ENCODE assay signal across 28 cellular contexts in the genomic region with DNA sequence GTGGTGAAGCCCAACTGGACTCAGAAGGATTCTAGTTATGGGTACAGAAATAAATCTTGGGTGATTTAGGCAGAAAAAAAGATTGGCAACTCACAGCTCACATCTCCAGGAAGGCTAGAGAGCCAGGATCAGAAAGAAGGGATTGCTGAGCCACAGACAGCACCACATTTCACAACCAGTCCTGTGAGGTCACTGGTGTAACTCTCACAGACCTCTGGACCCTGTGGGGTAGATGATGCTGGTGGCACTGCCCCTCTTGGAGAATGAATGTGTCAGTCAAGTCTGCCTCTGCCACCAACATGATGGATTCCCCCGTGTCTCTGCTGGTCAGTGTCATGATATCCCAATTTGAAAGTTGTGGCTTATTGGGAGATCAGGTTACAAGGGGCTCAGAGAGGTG.
A peak's percentile ranks its signal among the peaks of the same experiment; 100 is the strongest.
DNase-seq lines count a peak whose midpoint lies in the region; ATAC-seq and TF ChIP-seq lines count a peak whose summit lies in the region.
"Had no signal": no experiment of that assay in that cellular context is flagged by ENCODE, and none has a peak within 500 bp of the region (broad histone marks: within the 10 kb centered on the region; RNA-seq: fewer than 3 reads in every experiment).

No MANE protein-coding gene starts in this region.

- peak; percentile 27 for ATAC-seq in activated CD8-positive, alpha-beta memory T cell treated with anti-CD3 and anti-CD28 coated beads, Interleukin-2, amount 10 ng/mL, durations not matched to agents 7 days and 5 days
- ATAC-seq in body of pancreas, result no peak
- ATAC-seq: activated naive CD8-positive, alpha-beta T cell treated with anti-CD3 and anti-CD28 coated beads, Interleukin-2, amount 50 U/mL, for 24 hours; psoas muscle had no signal

- peak overlapping the region; percentile 1; the same call in 1 of the 2 replicates for H3K9ac ChIP-seq in OCI-LY3 (ENCODE audit: low read length)

- H3K27me3 Mint-ChIP-seq in activated CD8-positive, alpha-beta memory T cell treated with anti-CD3 and anti-CD28 coated beads, Interleukin-2, amount 10 ng/mL, durations not matched to agents 7 days and 5 days, result no peaks in the 10 kb centered on the region
- H3K27me3 Mint-ChIP-seq: activated naive CD8-positive, alpha-beta T cell treated with anti-CD3 and anti-CD28 coated beads, Interleukin-2, amount 50 U/mL, for 24 hours; dendritic cell treated with granulocyte-macrophage colony-stimulating factor and Interleukin-4, amounts not matched to agents 40 ng/mL and 50 ng/mL, for 4 days; type B pancreatic cell had no signal

- no peak overlapping the region for H3K4me3 Mint-ChIP-seq in activated CD8-positive, alpha-beta memory T cell treated with anti-CD3 and anti-CD28 coated beads, Interleukin-2, amount 10 ng/mL, durations not matched to agents 7 days and 5 days
- H3K4me3 Mint-ChIP-seq: activated naive CD8-positive, alpha-beta T cell treated with anti-CD3 and anti-CD28 coated beads, Interleukin-2, amount 50 U/mL, for 24 hours; dendritic cell treated with granulocyte-macrophage colony-stimulating factor and Interleukin-4, amounts not matched to agents 40 ng/mL and 50 ng/mL, for 4 days; naive B cell; T-helper 2 cell treated with Interferon-gamma antibody and Interleukin-4, amounts not matched to agents 5 μg/mL and 100 μg/mL, for 36 hours; type B pancreatic cell had no signal

- H3K4me1 Mint-ChIP-seq in activated CD8-positive, alpha-beta memory T cell treated with anti-CD3 and anti-CD28 coated beads, Interleukin-2, amount 10 ng/mL, durations not matched to agents 7 days and 5 days, result peaks cover 24% of the 10 kb centered on the region
- H3K4me1 Mint-ChIP-seq: activated naive CD8-positive, alpha-beta T cell treated with anti-CD3 and anti-CD28 coated beads, Interleukin-2, amount 50 U/mL, for 24 hours had no signal

- H3K4me3 ChIP-seq in OCI-LY3 (ENCODE audit: low read length), result no peak overlapping the region
- H3K4me3 ChIP-seq in body of pancreas, result no peak overlapping the region
- H3K4me3 ChIP-seq: left ventricle myocardium inferior, Peyer's patch, psoas muscle, sigmoid colon had no signal

- TF ChIP-seq POLR2A in body of pancreas (IDR thresholded peaks at IDR 0.05), result no peak

- no peaks in the 10 kb centered on the region for H3K9me3 Mint-ChIP-seq in activated CD8-positive, alpha-beta memory T cell treated with anti-CD3 and anti-CD28 coated beads, Interleukin-2, amount 10 ng/mL, durations not matched to agents 7 days and 5 days (ENCODE audit: low read depth)
- H3K9me3 Mint-ChIP-seq: activated naive CD8-positive, alpha-beta T cell treated with anti-CD3 and anti-CD28 coated beads, Interleukin-2, amount 50 U/mL, for 24 hours; T-helper 2 cell treated with Interferon-gamma antibody and Interleukin-4, amounts not matched to agents 5 μg/mL and 100 μg/mL, for 36 hours; type B pancreatic cell had no signal

- DNase-seq in activated CD8-positive, alpha-beta memory T cell treated with anti-CD3 and anti-CD28 coated beads, Interleukin-2, amount 10 ng/mL, durations not matched to agents 7 days and 5 days, result no peak
- DNase-seq in activated CD8-positive, alpha-beta memory T cell treated with anti-CD3 and anti-CD28 coated beads, Interleukin-2, amount 50 U/mL, for 48 hours, result no peak
- DNase-seq in iris pigment epithelial cell (ENCODE audit: low read depth) (peak; percentile 28), renal cortical epithelial cell (ENCODE audit: low read depth) (peak; percentile 35), middle frontal gyrus (ENCODE audit: extremely low spot score, low spot score) (no peak), RPMI8226 (no peak), body of pancreas (no peak)
- DNase-seq: activated gamma-delta T cell; activated naive CD8-positive, alpha-beta T cell treated with anti-CD3 and anti-CD28 coated beads, Interleukin-2, amount 50 U/mL, for 24 hours; activated T-cell treated with anti-CD3 and anti-CD28 coated beads, Interleukin-2, amount 50 U/mL, for 1 hour; central memory CD4-positive, alpha-beta T cell; erythroblast; left ventricle myocardium inferior; naive B cell; NCI-H1417 treated with DMSO at 0.1 percent for 48 hours; NCI-H2107; occipital lobe; Peyer's patch; psoas muscle; SHP77 treated with DMSO at 0.1 percent for 48 hours; sigmoid colon; stimulated activated CD4-positive, alpha-beta T cell treated with anti-CD3 and anti-CD28 coated beads, Interleukin-4, amount 100 ng/mL, for 4 hours; substantia nigra had no signal

- intact Hi-C loops in body of pancreas (cut with DNase I), result no loop called here

- H3K36me3 Mint-ChIP-seq in activated CD8-positive, alpha-beta memory T cell treated with anti-CD3 and anti-CD28 coated beads, Interleukin-2, amount 10 ng/mL, durations not matched to agents 7 days and 5 days, result peaks cover 10% of the 10 kb centered on the region
- H3K36me3 Mint-ChIP-seq: type B pancreatic cell had no signal

- H2AFZ ChIP-seq in OCI-LY3 (ENCODE audit: low read depth, low read length), result peak overlapping the region; percentile 5; the same call in 1 of the 2 replicates

- H3K27ac ChIP-seq in OCI-LY3 (ENCODE audit: low read length) (peak overlapping the region; percentile 54), body of pancreas (no peak overlapping the region)
- H3K27ac ChIP-seq: 22Rv1, left ventricle myocardium inferior, Peyer's patch, psoas muscle, sigmoid colon had no signal

- no peaks in the 10 kb centered on the region for H3K79me2 ChIP-seq in OCI-LY3 (ENCODE audit: low read length)

- WGBS in body of pancreas, 2 donors, result 71 to 78% methylated on average over 1 of the region's 1 CpG

- H4K20me1 ChIP-seq in OCI-LY3 (ENCODE audit: insufficient read depth, low read length), result no peaks in the 10 kb centered on the region

- H3K9me3 ChIP-seq in OCI-LY3 (ENCODE audit: insufficient read depth, low read length), result no peaks in the 10 kb centered on the region
- H3K9me3 ChIP-seq in body of pancreas, result no peaks in the 10 kb centered on the region
- H3K9me3 ChIP-seq: left ventricle myocardium inferior, Peyer's patch, psoas muscle, sigmoid colon had no signal

- H3K36me3 ChIP-seq in OCI-LY3 (replicated peaks; ENCODE audit: low read depth, low read length), result no peaks in the 10 kb centered on the region
- H3K36me3 ChIP-seq in body of pancreas (replicated peaks in 1 of 2; ENCODE audit: insufficient read depth in 1 of 2, low read depth in 2 of 2), result no peaks in the 10 kb centered on the region
- H3K36me3 ChIP-seq: left ventricle myocardium inferior, Peyer's patch, sigmoid colon had no signal

- H3K27me3 ChIP-seq in OCI-LY3 (ENCODE audit: low read depth, low read length), result no peaks in the 10 kb centered on the region
- no peaks in the 10 kb centered on the region for H3K27me3 ChIP-seq in body of pancreas
- H3K27me3 ChIP-seq: Peyer's patch, sigmoid colon had no signal

- CTCF ChIA-PET in activated CD8-positive, alpha-beta memory T cell treated with anti-CD3 and anti-CD28 coated beads, Interleukin-2, amount 10 ng/mL, durations not matched to agents 7 days and 5 days (lab: Charles Lee), result interaction anchor here (0.5 to 2.2 kb wide), 4 partner anchors 12 to 57 kb away, joined by 3 to 11 read pairs (median 4); no protein-coding TSS in a partner anchor

- peaks cover 63% of the 10 kb centered on the region for H3K4me1 ChIP-seq in OCI-LY3 (ENCODE audit: low read length)
- H3K4me1 ChIP-seq in body of pancreas, result peaks cover 8% of the 10 kb centered on the region
- H3K4me1 ChIP-seq: Peyer's patch, psoas muscle, sigmoid colon had no signal

- peak overlapping the region; percentile 8; the same call in 1 of the 2 replicates for H3K4me2 ChIP-seq in OCI-LY3 (ENCODE audit: low read length)

- no peak for TF ChIP-seq CTCF in OCI-LY3 (IDR thresholded peaks at IDR 0.05; ENCODE audit: low read depth, low read length)
- no peak for TF ChIP-seq CTCF in body of pancreas (IDR thresholded peaks at IDR 0.05)

- peak overlapping the region; percentile 52 for H3K27ac Mint-ChIP-seq in activated CD8-positive, alpha-beta memory T cell treated with anti-CD3 and anti-CD28 coated beads, Interleukin-2, amount 10 ng/mL, durations not matched to agents 7 days and 5 days
- H3K27ac Mint-ChIP-seq: activated naive CD8-positive, alpha-beta T cell treated with anti-CD3 and anti-CD28 coated beads, Interleukin-2, amount 50 U/mL, for 24 hours; dendritic cell treated with granulocyte-macrophage colony-stimulating factor and Interleukin-4, amounts not matched to agents 40 ng/mL and 50 ng/mL, for 4 days; T-helper 2 cell treated with Interferon-gamma antibody and Interleukin-4, amounts not matched to agents 5 μg/mL and 100 μg/mL, for 36 hours; type B pancreatic cell had no signal

Comparison
In these comparisons a context has a peak if more than half of its experiments do, and no peak if none do; other contexts are left out.
1. DNase-seq: peak in iris pigment epithelial cell (single experiment) and renal cortical epithelial cell (single experiment); none in activated CD8-positive, alpha-beta memory T cell treated with anti-CD3 and anti-CD28 coated beads, Interleukin-2, amount 10 ng/mL, durations not matched to agents 7 days and 5 days (single experiment), activated CD8-positive, alpha-beta memory T cell treated with anti-CD3 and anti-CD28 coated beads, Interleukin-2, amount 50 U/mL, for 48 hours (single experiment), middle frontal gyrus (single experiment), RPMI8226 (single experiment) and body of pancreas (0 of 4).